Comparison of ENCODE assay signal across 24 cellular contexts in the genomic region with DNA sequence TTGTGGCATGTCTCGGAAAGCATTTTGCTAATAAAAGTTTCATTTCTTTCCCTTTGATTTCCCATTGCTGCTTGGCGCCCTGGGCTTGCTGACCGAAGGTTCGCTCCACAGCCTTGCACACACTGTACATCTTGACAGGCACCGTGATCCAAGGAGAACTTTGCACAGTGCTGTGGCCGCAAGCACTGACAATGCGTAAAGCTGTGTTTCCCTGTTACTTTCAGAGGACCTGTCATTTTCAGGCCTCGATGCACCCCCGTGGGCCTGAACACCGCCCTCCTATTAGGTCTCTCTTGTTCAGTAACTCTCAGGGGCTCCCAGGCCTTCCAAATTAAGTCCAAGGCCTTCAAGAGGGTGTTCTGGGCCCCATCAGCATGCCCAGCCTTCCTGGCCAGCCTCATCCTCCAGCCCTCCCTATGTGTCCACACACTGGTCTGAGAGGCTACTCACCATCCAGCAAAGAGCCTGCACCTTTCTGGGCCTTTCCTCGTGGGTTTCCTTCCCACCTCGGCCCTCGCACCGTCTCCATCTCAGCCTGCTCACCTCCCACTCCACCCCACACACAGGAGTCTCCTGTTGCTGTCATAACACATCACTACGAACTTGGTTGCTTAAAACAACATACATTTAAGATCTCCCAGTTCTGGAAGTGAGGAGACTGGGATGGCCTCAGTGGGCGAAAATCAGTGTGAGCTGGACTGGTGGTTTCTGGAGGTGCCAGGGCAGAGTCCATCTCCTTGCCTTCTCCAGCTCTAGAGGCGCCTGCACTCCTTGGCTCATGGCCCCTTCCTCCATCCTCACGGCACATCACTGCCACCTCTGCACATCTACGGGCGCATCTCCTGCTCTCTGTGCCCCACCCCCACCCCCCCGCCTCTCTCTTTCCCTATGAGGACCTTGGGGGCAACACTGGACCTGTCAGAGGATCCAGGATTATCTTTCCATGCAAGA.
DNase-seq lines count a peak whose midpoint lies in the region; ATAC-seq and TF ChIP-seq lines count a peak whose summit lies in the region.
"Had no signal": no experiment of that assay in that cellular context is flagged by ENCODE, and none has a peak within 500 bp of the region (broad histone marks: within the 10 kb centered on the region; RNA-seq: fewer than 3 reads in every experiment).

No MANE protein-coding gene starts in this region.

- H3K27ac Mint-ChIP-seq in brain = peak overlapping the region in 4 of 5 experiments; percentile 48 to 88 (median 78)
- H3K27ac Mint-ChIP-seq: activated T-helper 2 cell treated with anti-CD3 and anti-CD28 coated beads, Interferon-gamma antibody, Interleukin-2, Interleukin-4, amounts not matched to agents 10 μg/mL and 5 μg/mL and 100 μg/mL, durations not matched to agents 14 hours and 24 hours and 36 hours; B cell; dendritic cell treated with granulocyte-macrophage colony-stimulating factor and Interleukin-4, amounts not matched to agents 40 ng/mL and 50 ng/mL, for 4 days; T-cell had no signal

- H3K4me3 ChIP-seq in left lung (no peak overlapping the region), stomach (no peak overlapping the region)
- H3K4me3 ChIP-seq: GM23248, heart left ventricle, thyroid gland had no signal

- H3K9me3 Mint-ChIP-seq in brain = peaks cover 9 to 31% (median 16%) of the 10 kb centered on the region in 5 experiments
- H3K9me3 Mint-ChIP-seq: activated T-helper 2 cell treated with anti-CD3 and anti-CD28 coated beads, Interferon-gamma antibody, Interleukin-2, Interleukin-4, amounts not matched to agents 10 μg/mL and 5 μg/mL and 100 μg/mL, durations not matched to agents 14 hours and 24 hours and 36 hours; dendritic cell treated with granulocyte-macrophage colony-stimulating factor and Interleukin-4, amounts not matched to agents 40 ng/mL and 50 ng/mL, for 4 days had no signal

- intact Hi-C loops in left lung (cut with DNase I) = no loop called here
- intact Hi-C loops in stomach (cut with DNase I; ENCODE audit: low total_unique reads) = no loop called here

- TF ChIP-seq CTCF in brain (conservative IDR thresholded peaks at IDR 0.05) = no peak
- no peak for TF ChIP-seq CTCF in left lung (IDR thresholded peaks at IDR 0.05)
- TF ChIP-seq CTCF in stomach (IDR thresholded peaks at IDR 0.05) = no peak
- no peak for TF ChIP-seq CTCF in GM10266 (IDR thresholded peaks at IDR 0.05; ENCODE audit: control insufficient read depth, insufficient read depth, low read depth, missing control alignments)

- peak; percentile 44 for DNase-seq in activated effector memory CD4-positive, alpha-beta T cell treated with anti-CD3 and anti-CD28 coated beads, Interleukin-2, amount 50 U/mL, for 16 hours
- DNase-seq in activated effector memory CD4-positive, alpha-beta T cell treated with Interleukin-2 at 50 U/mL for 16 hours = no peak
- DNase-seq in left lung (peak; percentile 13 to 26), stomach (peak; percentile 16), NCI-H1436 treated with DMSO at 0.1 percent for 48 hours (lab: John Stamatoyannopoulos, UW) (no peak), GM10266 (ENCODE audit: extremely low spot score) (no peak)
- DNase-seq: activated CD4-positive, alpha-beta T cell treated with anti-CD3 and anti-CD28 coated beads for 4 hours; amniotic stem cell; GM23248; NCI-H2029 treated with DMSO at 0.1 percent for 48 hours; NCI-H345; PC-3; stimulated activated CD4-positive, alpha-beta T cell treated with anti-CD3 and anti-CD28 coated beads, Interleukin-4, amount 100 ng/mL, for 24 hours; stimulated activated naive CD4-positive, alpha-beta T cell treated with Interleukin-2 at 50 U/mL for 16 hours; thyroid gland had no signal

- peak overlapping the region in 1 of 5 experiments; percentile 26 for H3K4me3 Mint-ChIP-seq in brain
- H3K4me3 Mint-ChIP-seq: B cell; dendritic cell treated with granulocyte-macrophage colony-stimulating factor and Interleukin-4, amounts not matched to agents 40 ng/mL and 50 ng/mL, for 4 days; T-cell had no signal

- ATAC-seq in left lung = no peak
- ATAC-seq in HG03280 (IDR thresholded peaks at IDR 0.05; ENCODE audit: unreplicated experiment) = no peak
- ATAC-seq: heart left ventricle, PC-3, T-cell had no signal

- TF ChIP-seq POLR2A in stomach (IDR thresholded peaks at IDR 0.05) = no peak

- 84 to 90% (median 89%) methylated on average over 21 of the region's 21 CpGs for WGBS in stomach, 5 donors

- no peak overlapping the region for H3K27ac ChIP-seq in left lung
- no peak overlapping the region for H3K27ac ChIP-seq in stomach
- H3K27ac ChIP-seq: epithelial cell of prostate, GM23248, heart left ventricle, HL-60, thyroid gland had no signal

- no peaks in the 10 kb centered on the region for H3K36me3 ChIP-seq in left lung
- no peaks in the 10 kb centered on the region for H3K36me3 ChIP-seq in stomach
- H3K36me3 ChIP-seq: heart left ventricle, thyroid gland had no signal

- TF ChIP-seq EP300 in stomach (IDR thresholded peaks at IDR 0.05) = no peak

- H3K27me3 ChIP-seq in left lung (peaks cover 0 to 36% of the 10 kb centered on the region in 2 donors), stomach (peaks cover 0 to 59% (median 3%) of the 10 kb centered on the region in 3 donors)
- H3K27me3 ChIP-seq: thyroid gland had no signal

- H3K4me1 ChIP-seq in left lung (no peaks in the 10 kb centered on the region), stomach (peaks cover 0 to 3% (median 0%) of the 10 kb centered on the region in 4 donors)
- H3K4me1 ChIP-seq: heart left ventricle had no signal

- H3K36me3 Mint-ChIP-seq in brain = peaks cover 6% of the 10 kb centered on the region
- H3K36me3 Mint-ChIP-seq: T-cell had no signal

- H3K27me3 Mint-ChIP-seq in brain = peaks cover 33% of the 10 kb centered on the region

- H3K9me3 ChIP-seq in left lung (no peaks in the 10 kb centered on the region), stomach (peaks cover 0 to 2% (median 0%) of the 10 kb centered on the region in 4 donors)
- H3K9me3 ChIP-seq: thyroid gland had no signal

- H3K4me1 Mint-ChIP-seq in brain = peaks cover 38% of the 10 kb centered on the region
- H3K4me1 Mint-ChIP-seq: B cell, T-cell had no signal

Comparison
In these comparisons a context has a peak if more than half of its experiments do, and no peak if none do; other contexts are left out.
1. DNase-seq: peak in activated effector memory CD4-positive, alpha-beta T cell treated with anti-CD3 and anti-CD28 coated beads, Interleukin-2, amount 50 U/mL, for 16 hours (single experiment), left lung (2 of 2) and stomach (single experiment); none in activated effector memory CD4-positive, alpha-beta T cell treated with Interleukin-2 at 50 U/mL for 16 hours (single experiment), NCI-H1436 treated with DMSO at 0.1 percent for 48 hours (single experiment) and GM10266 (single experiment).